ENCODE assay signal across 1 cellular context in the genomic region with DNA sequence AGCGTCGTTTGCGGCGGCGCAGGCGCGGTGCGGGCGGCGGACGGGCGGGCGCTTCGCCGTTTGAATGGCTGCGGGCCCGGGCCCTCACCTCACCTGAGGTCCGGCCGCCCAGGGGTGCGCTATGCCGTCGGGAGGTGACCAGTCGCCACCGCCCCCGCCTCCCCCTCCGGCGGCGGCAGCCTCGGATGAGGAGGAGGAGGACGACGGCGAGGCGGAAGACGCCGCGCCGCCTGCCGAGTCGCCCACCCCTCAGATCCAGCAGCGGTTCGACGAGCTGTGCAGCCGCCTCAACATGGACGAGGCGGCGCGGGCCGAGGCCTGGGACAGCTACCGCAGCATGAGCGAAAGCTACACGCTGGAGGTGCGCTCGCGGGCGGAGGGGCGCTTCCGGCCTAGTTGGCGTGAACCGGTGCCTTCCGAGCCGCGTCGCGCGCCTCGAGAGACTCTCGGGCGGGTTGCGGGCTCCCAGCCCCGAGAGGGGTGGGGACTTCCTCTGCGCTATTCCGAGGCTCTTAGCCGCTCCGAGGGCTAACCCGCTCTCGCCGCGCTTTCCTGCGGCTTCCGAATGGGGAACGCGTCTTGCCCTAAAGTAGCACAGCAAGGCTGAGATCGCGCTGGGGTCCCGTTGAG.
TF ChIP-seq lines count a peak whose summit lies in the region.

A gene with protein sequence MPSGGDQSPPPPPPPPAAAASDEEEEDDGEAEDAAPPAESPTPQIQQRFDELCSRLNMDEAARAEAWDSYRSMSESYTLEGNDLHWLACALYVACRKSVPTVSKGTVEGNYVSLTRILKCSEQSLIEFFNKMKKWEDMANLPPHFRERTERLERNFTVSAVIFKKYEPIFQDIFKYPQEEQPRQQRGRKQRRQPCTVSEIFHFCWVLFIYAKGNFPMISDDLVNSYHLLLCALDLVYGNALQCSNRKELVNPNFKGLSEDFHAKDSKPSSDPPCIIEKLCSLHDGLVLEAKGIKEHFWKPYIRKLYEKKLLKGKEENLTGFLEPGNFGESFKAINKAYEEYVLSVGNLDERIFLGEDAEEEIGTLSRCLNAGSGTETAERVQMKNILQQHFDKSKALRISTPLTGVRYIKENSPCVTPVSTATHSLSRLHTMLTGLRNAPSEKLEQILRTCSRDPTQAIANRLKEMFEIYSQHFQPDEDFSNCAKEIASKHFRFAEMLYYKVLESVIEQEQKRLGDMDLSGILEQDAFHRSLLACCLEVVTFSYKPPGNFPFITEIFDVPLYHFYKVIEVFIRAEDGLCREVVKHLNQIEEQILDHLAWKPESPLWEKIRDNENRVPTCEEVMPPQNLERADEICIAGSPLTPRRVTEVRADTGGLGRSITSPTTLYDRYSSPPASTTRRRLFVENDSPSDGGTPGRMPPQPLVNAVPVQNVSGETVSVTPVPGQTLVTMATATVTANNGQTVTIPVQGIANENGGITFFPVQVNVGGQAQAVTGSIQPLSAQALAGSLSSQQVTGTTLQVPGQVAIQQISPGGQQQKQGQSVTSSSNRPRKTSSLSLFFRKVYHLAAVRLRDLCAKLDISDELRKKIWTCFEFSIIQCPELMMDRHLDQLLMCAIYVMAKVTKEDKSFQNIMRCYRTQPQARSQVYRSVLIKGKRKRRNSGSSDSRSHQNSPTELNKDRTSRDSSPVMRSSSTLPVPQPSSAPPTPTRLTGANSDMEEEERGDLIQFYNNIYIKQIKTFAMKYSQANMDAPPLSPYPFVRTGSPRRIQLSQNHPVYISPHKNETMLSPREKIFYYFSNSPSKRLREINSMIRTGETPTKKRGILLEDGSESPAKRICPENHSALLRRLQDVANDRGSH (plus strand): TSS at position 36 of the 630 bp plus-strand sequence. CDS start 86 bp downstream, at position 122.

TF ChIP-seq in HepG2, 621 proteins besides CTCF, POLR2A, EP300 and RAD21 (continued from another document and continues in another):
- TF ChIP-seq, protein P1, sequence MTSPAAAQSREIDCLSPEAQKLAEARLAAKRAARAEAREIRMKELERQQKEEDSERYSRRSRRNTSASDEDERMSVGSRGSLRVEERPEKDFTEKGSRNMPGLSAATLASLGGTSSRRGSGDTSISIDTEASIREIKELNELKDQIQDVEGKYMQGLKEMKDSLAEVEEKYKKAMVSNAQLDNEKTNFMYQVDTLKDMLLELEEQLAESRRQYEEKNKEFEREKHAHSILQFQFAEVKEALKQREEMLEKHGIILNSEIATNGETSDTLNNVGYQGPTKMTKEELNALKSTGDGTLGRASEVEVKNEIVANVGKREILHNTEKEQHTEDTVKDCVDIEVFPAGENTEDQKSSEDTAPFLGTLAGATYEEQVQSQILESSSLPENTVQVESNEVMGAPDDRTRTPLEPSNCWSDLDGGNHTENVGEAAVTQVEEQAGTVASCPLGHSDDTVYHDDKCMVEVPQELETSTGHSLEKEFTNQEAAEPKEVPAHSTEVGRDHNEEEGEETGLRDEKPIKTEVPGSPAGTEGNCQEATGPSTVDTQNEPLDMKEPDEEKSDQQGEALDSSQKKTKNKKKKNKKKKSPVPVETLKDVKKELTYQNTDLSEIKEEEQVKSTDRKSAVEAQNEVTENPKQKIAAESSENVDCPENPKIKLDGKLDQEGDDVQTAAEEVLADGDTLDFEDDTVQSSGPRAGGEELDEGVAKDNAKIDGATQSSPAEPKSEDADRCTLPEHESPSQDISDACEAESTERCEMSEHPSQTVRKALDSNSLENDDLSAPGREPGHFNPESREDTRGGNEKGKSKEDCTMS (CRISPR knock-in tag; conservative IDR thresholded peaks at IDR 0.05), result no peak
- TF ChIP-seq, protein P2, sequence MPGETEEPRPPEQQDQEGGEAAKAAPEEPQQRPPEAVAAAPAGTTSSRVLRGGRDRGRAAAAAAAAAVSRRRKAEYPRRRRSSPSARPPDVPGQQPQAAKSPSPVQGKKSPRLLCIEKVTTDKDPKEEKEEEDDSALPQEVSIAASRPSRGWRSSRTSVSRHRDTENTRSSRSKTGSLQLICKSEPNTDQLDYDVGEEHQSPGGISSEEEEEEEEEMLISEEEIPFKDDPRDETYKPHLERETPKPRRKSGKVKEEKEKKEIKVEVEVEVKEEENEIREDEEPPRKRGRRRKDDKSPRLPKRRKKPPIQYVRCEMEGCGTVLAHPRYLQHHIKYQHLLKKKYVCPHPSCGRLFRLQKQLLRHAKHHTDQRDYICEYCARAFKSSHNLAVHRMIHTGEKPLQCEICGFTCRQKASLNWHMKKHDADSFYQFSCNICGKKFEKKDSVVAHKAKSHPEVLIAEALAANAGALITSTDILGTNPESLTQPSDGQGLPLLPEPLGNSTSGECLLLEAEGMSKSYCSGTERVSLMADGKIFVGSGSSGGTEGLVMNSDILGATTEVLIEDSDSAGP (CRISPR knock-in tag; IDR thresholded peaks at IDR 0.05; ENCODE audit: borderline replicate concordance), result peak; percentile 97
- TF ChIP-seq SOX13 (IDR thresholded peaks at IDR 0.05) (no peak), SOX13 (CRISPR knock-in tag; conservative IDR thresholded peaks at IDR 0.05 in 1 of 2, IDR thresholded peaks at IDR 0.05 in 1 of 2) (peak in 1 of 2 experiments; percentile 5; a peak in 1 of 4 replicates), ZNF781 (CRISPR knock-in tag; IDR thresholded peaks at IDR 0.05; ENCODE audit: borderline replicate concordance, not compliant biosample characterization) (peak; percentile 56), HMGA1 (CRISPR knock-in tag; conservative IDR thresholded peaks at IDR 0.05) (no peak), MAZ (IDR thresholded peaks at IDR 0.05; ENCODE audit: borderline replicate concordance, low read depth, low read length) (no peak), MAZ (CRISPR knock-in tag; IDR thresholded peaks at IDR 0.05; ENCODE audit: low read depth) (no peak), AGO2 (optimal IDR thresholded peaks at IDR 0.05; ENCODE audit: low read depth, low read length) (peak; percentile 82), ZNF234 (CRISPR knock-in tag; conservative IDR thresholded peaks at IDR 0.05) (peak; percentile 71; the same call in 1 of the 2 replicates), FOXA3 (CRISPR knock-in tag; IDR thresholded peaks at IDR 0.05) (peak; percentile 56), KDM5A (IDR thresholded peaks at IDR 0.05; ENCODE audit: borderline replicate concordance, low read length) (0 out of 2 replicates have a peak, but pooled peaks have one; percentile 36), HDAC1 (CRISPR knock-in tag; IDR thresholded peaks at IDR 0.05) (peak; percentile 58; the same call in 1 of the 2 replicates), KAT2B (IDR thresholded peaks at IDR 0.05; ENCODE audit: borderline replicate concordance, low read depth, low read length) (no peak), ZMAT3 (CRISPR knock-in tag; conservative IDR thresholded peaks at IDR 0.05) (peak; percentile 94), NR1H2 (CRISPR knock-in tag; IDR thresholded peaks at IDR 0.05; ENCODE audit: borderline replicate concordance, low read depth) (no peak; the same call in 1 of the 2 replicates), ZNF225 (CRISPR knock-in tag; IDR thresholded peaks at IDR 0.05) (peak; percentile 65), ZSCAN21 (CRISPR knock-in tag; IDR thresholded peaks at IDR 0.05; ENCODE audit: borderline replicate concordance) (peak; percentile 96), ZNF547 (CRISPR knock-in tag; IDR thresholded peaks at IDR 0.05) (peak; percentile 88), ZNF430 (CRISPR knock-in tag; IDR thresholded peaks at IDR 0.05) (peak; percentile 77; the same call in 1 of the 2 replicates), MZF1 (CRISPR knock-in tag; IDR thresholded peaks at IDR 0.05; ENCODE audit: borderline replicate concordance) (peak; percentile 61; the same call in 1 of the 2 replicates), ZNF772 (CRISPR knock-in tag; IDR thresholded peaks at IDR 0.05) (peak; percentile 15; the same call in 1 of the 2 replicates), IRX3 (CRISPR knock-in tag; IDR thresholded peaks at IDR 0.05; ENCODE audit: borderline replicate concordance, low read depth) (no peak), CCDC6 (CRISPR knock-in tag; IDR thresholded peaks at IDR 0.05) (peak; percentile 59; the same call in 1 of the 2 replicates), KDM1A (CRISPR knock-in tag; IDR thresholded peaks at IDR 0.05) (0 out of 2 replicates have a peak, but pooled peaks have one; percentile 10), HNRNPLL (IDR thresholded peaks at IDR 0.05; ENCODE audit: low read depth, low read length, poor library complexity, severe bottlenecking) (peak; percentile 85)
- TF ChIP-seq, protein P3, sequence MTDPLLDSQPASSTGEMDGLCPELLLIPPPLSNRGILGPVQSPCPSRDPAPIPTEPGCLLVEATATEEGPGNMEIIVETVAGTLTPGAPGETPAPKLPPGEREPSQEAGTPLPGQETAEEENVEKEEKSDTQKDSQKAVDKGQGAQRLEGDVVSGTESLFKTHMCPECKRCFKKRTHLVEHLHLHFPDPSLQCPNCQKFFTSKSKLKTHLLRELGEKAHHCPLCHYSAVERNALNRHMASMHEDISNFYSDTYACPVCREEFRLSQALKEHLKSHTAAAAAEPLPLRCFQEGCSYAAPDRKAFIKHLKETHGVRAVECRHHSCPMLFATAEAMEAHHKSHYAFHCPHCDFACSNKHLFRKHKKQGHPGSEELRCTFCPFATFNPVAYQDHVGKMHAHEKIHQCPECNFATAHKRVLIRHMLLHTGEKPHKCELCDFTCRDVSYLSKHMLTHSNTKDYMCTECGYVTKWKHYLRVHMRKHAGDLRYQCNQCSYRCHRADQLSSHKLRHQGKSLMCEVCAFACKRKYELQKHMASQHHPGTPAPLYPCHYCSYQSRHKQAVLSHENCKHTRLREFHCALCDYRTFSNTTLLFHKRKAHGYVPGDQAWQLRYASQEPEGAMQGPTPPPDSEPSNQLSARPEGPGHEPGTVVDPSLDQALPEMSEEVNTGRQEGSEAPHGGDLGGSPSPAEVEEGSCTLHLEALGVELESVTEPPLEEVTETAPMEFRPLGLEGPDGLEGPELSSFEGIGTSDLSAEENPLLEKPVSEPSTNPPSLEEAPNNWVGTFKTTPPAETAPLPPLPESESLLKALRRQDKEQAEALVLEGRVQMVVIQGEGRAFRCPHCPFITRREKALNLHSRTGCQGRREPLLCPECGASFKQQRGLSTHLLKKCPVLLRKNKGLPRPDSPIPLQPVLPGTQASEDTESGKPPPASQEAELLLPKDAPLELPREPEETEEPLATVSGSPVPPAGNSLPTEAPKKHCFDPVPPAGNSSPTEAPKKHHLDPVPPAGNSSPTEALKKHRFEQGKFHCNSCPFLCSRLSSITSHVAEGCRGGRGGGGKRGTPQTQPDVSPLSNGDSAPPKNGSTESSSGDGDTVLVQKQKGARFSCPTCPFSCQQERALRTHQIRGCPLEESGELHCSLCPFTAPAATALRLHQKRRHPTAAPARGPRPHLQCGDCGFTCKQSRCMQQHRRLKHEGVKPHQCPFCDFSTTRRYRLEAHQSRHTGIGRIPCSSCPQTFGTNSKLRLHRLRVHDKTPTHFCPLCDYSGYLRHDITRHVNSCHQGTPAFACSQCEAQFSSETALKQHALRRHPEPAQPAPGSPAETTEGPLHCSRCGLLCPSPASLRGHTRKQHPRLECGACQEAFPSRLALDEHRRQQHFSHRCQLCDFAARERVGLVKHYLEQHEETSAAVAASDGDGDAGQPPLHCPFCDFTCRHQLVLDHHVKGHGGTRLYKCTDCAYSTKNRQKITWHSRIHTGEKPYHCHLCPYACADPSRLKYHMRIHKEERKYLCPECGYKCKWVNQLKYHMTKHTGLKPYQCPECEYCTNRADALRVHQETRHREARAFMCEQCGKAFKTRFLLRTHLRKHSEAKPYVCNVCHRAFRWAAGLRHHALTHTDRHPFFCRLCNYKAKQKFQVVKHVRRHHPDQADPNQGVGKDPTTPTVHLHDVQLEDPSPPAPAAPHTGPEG (CRISPR knock-in tag; IDR thresholded peaks at IDR 0.05), result peak; percentile 98
- TF ChIP-seq, protein P4, sequence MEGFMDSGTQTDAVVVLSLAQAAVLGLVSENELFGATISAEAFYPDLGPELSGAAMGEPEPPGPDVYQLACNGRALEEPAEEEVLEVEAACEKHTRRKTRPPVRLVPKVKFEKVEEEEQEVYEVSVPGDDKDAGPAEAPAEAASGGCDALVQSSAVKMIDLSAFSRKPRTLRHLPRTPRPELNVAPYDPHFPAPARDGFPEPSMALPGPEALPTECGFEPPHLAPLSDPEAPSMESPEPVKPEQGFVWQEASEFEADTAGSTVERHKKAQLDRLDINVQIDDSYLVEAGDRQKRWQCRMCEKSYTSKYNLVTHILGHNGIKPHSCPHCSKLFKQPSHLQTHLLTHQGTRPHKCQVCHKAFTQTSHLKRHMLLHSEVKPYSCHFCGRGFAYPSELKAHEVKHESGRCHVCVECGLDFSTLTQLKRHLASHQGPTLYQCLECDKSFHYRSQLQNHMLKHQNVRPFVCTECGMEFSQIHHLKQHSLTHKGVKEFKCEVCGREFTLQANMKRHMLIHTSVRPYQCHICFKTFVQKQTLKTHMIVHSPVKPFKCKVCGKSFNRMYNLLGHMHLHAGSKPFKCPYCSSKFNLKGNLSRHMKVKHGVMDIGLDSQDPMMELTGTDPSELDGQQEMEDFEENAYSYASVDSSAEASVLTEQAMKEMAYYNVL (CRISPR knock-in tag; IDR thresholded peaks at IDR 0.05; ENCODE audit: borderline replicate concordance), result peak; percentile 32; the same call in 1 of the 2 replicates
- TF ChIP-seq, protein P5, sequence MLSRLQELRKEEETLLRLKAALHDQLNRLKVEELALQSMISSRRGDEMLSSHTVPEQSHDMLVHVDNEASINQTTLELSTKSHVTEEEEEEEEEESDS (CRISPR knock-in tag; IDR thresholded peaks at IDR 0.05; ENCODE audit: borderline replicate concordance), result no peak
- TF ChIP-seq, protein P6, sequence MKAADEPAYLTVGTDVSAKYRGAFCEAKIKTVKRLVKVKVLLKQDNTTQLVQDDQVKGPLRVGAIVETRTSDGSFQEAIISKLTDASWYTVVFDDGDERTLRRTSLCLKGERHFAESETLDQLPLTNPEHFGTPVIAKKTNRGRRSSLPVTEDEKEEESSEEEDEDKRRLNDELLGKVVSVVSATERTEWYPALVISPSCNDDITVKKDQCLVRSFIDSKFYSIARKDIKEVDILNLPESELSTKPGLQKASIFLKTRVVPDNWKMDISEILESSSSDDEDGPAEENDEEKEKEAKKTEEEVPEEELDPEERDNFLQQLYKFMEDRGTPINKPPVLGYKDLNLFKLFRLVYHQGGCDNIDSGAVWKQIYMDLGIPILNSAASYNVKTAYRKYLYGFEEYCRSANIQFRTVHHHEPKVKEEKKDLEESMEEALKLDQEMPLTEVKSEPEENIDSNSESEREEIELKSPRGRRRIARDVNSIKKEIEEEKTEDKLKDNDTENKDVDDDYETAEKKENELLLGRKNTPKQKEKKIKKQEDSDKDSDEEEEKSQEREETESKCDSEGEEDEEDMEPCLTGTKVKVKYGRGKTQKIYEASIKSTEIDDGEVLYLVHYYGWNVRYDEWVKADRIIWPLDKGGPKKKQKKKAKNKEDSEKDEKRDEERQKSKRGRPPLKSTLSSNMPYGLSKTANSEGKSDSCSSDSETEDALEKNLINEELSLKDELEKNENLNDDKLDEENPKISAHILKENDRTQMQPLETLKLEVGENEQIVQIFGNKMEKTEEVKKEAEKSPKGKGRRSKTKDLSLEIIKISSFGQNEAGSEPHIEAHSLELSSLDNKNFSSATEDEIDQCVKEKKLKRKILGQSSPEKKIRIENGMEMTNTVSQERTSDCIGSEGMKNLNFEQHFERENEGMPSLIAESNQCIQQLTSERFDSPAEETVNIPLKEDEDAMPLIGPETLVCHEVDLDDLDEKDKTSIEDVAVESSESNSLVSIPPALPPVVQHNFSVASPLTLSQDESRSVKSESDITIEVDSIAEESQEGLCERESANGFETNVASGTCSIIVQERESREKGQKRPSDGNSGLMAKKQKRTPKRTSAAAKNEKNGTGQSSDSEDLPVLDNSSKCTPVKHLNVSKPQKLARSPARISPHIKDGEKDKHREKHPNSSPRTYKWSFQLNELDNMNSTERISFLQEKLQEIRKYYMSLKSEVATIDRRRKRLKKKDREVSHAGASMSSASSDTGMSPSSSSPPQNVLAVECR (CRISPR knock-in tag; IDR thresholded peaks at IDR 0.05; ENCODE audit: borderline replicate concordance), result peak; percentile 94
- TF ChIP-seq, protein P7, sequence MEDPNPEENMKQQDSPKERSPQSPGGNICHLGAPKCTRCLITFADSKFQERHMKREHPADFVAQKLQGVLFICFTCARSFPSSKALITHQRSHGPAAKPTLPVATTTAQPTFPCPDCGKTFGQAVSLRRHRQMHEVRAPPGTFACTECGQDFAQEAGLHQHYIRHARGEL (CRISPR knock-in tag; IDR thresholded peaks at IDR 0.05), result peak; percentile 79; the same call in 1 of the 2 replicates
